ENCODE assay signal across 20 cellular contexts in the genomic region with DNA sequence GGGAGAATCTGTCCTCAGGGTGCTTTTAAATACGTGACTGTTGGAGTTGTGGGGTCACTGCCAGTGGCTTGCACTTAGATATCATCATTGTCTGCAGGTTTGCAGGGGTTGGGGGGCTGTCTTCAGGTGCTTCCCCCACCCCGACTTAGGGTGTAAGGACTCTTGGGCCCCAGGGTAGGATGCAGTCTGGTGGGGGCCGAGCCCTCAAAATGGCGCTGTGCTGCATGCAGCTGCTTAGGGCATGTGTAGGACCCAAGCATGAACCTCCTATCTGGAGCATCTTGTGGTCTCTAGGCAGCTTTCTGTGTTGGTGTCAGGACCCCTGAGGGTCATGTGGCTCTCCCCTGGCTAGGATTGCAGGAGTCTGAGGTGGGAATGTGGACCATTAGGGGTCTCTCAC. TPM values are rescaled to one million over a fixed set of nuclear protein-coding genes. Genes with fewer than 3 reads are reported as not detected.
"Had no signal": no experiment of that assay in that cellular context is flagged by ENCODE, and none has a peak within 500 bp of the region (broad histone marks: within the 10 kb centered on the region; RNA-seq: fewer than 3 reads in every experiment).

No MANE protein-coding gene starts in this region.

- H3K9me3 ChIP-seq: left ventricle myocardium inferior, lower lobe of right lung, psoas muscle, right lobe of liver, tibial artery had no signal

- FAIRE-seq: endothelial cell of umbilical vein, kidney had no signal

- H3K27me3 Mint-ChIP-seq: memory B cell; natural killer cell treated with Interleukin-12 subunit alpha and Interleukin-12 subunit beta and Interleukin-15 and Interleukin-18, amount 100 ng/mL, for 72 hours; stimulated activated memory B cell treated with anti-CD40 and anti-IgM and Interleukin-4, amounts not matched to agents 10 μg/mL and 1 μg/mL and 100 μg/mL, for 72 hours; stimulated activated naive CD8-positive, alpha-beta T cell treated with anti-CD3 and anti-CD28 coated beads, Interleukin-15, Interleukin-2, amounts not matched to agents 100 ng/mL and 50 ng/mL, for 24 hours had no signal

- H3K27ac Mint-ChIP-seq: endodermal cell; memory B cell; mesothelial cell of epicardium; stimulated activated memory B cell treated with anti-CD40 and anti-IgM and Interleukin-4, amounts not matched to agents 10 μg/mL and 1 μg/mL and 100 μg/mL, for 72 hours; stimulated activated naive CD8-positive, alpha-beta T cell treated with anti-CD3 and anti-CD28 coated beads, Interleukin-15, Interleukin-2, amounts not matched to agents 100 ng/mL and 50 ng/mL, for 24 hours had no signal

- H3K4me1 ChIP-seq: foreskin keratinocyte, left ventricle myocardium inferior, lower lobe of right lung, psoas muscle, right lobe of liver, tibial artery had no signal

- DNase-seq: effector CD4-positive, alpha-beta T cell; endodermal cell; erythroblast; foreskin keratinocyte; left cardiac atrium; left ventricle myocardium inferior; lower lobe of right lung; psoas muscle; retina; right lobe of liver; stimulated activated CD4-positive, alpha-beta T cell treated with anti-CD3 and anti-CD28 coated beads, Interleukin-4, amount 100 ng/mL, for 24 hours; tibial artery had no signal

- H3K4me3 ChIP-seq: coronary artery, left ventricle myocardium inferior, lower lobe of right lung, psoas muscle, right lobe of liver, tibial artery had no signal

- H3K4me1 Mint-ChIP-seq: endodermal cell, mesothelial cell of epicardium had no signal

- H3K9me3 Mint-ChIP-seq: natural killer cell treated with Interleukin-12 subunit alpha and Interleukin-12 subunit beta and Interleukin-15 and Interleukin-18, amount 100 ng/mL, for 72 hours; stimulated activated memory B cell treated with anti-CD40 and anti-IgM and Interleukin-4, amounts not matched to agents 10 μg/mL and 1 μg/mL and 100 μg/mL, for 72 hours; stimulated activated naive CD8-positive, alpha-beta T cell treated with anti-CD3 and anti-CD28 coated beads, Interleukin-15, Interleukin-2, amounts not matched to agents 100 ng/mL and 50 ng/mL, for 24 hours had no signal

- H3K27me3 ChIP-seq: foreskin keratinocyte, right lobe of liver, tibial artery had no signal

- H3K27ac ChIP-seq: coronary artery, foreskin keratinocyte, left ventricle myocardium inferior, lower lobe of right lung, psoas muscle, right lobe of liver, tibial artery had no signal

- ATAC-seq: foreskin keratinocyte; left cardiac atrium; psoas muscle; stimulated activated memory B cell treated with anti-CD40 and anti-IgM and Interleukin-4, amounts not matched to agents 10 μg/mL and 1 μg/mL and 100 μg/mL, for 72 hours had no signal

- H3K4me3 Mint-ChIP-seq: endodermal cell; memory B cell; mesothelial cell of epicardium; stimulated activated memory B cell treated with anti-CD40 and anti-IgM and Interleukin-4, amounts not matched to agents 10 μg/mL and 1 μg/mL and 100 μg/mL, for 72 hours; stimulated activated naive CD8-positive, alpha-beta T cell treated with anti-CD3 and anti-CD28 coated beads, Interleukin-15, Interleukin-2, amounts not matched to agents 100 ng/mL and 50 ng/mL, for 24 hours had no signal

RNA-seq across cellular contexts. Expression of a gene that starts 55.6 kb away (rescaled TPM):
- total RNA-seq: endodermal cell; endothelial cell of umbilical vein; foreskin keratinocyte; natural killer cell treated with Interleukin-12 subunit alpha and Interleukin-12 subunit beta and Interleukin-15 and Interleukin-18, amount 100 ng/mL, for 72 hours had no signal
- polyA plus RNA-seq: endothelial cell of umbilical vein, foreskin keratinocyte had no signal
